ENCODE assay signal across 8 cellular contexts in the genomic region with DNA sequence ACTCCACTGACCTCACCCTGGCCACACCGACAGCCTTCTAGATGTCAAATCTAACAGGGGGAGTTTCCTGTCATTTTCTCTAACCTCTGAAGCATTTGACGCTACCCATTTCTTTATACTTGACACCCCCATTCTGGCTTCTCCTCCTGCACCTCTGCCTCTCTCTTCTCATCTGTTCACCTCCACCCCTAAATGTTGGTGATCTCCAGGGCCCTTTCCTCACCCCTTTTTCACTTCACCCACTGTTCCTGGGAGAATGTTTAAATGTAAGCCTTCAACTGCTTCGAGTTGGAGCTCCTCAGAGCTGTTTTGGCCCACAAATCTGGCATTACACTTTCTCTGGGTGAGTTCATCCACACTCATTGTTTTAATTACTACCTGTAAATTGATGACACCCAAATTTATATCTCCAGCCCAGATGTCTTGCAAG. TPM values are rescaled to one million over a fixed set of nuclear protein-coding genes. Genes with fewer than 3 reads are reported as not detected.
DNase-seq lines count a peak whose midpoint lies in the region; ATAC-seq and TF ChIP-seq lines count a peak whose summit lies in the region.

No MANE protein-coding gene starts in this region.

- H3K4me3 ChIP-seq in right atrium auricular region (peak overlapping the region; percentile 69 to 97), breast epithelium (peak overlapping the region; percentile 75 to 94 (median 90)), mesodermal cell (ENCODE audit: extremely low read depth, insufficient read depth, low read length, poor library complexity, severe bottlenecking) (peak overlapping the region; percentile 86), vagina (peak overlapping the region; percentile 89 to 90)

- TF ChIP-seq CTCF in right atrium auricular region (IDR thresholded peaks at IDR 0.05) (no peak), breast epithelium (IDR thresholded peaks at IDR 0.05) (no peak), vagina (IDR thresholded peaks at IDR 0.05) (no peak)

- intact Hi-C loops in left ventricle myocardium superior (cut with micrococcal nuclease), result no loop called here
- intact Hi-C loops in breast epithelium (cut with DNase I; ENCODE audit: low total_unique reads), result no loop called here
- intact Hi-C loops in vagina (cut with DNase I), result no loop called here

- TF ChIP-seq POLR2A in breast epithelium (IDR thresholded peaks at IDR 0.05), result no peak
- TF ChIP-seq POLR2A in vagina (IDR thresholded peaks at IDR 0.05), result no peak

- H3K27me3 ChIP-seq in right atrium auricular region (no peaks in the 10 kb centered on the region), breast epithelium (no peaks in the 10 kb centered on the region), vagina (no peaks in the 10 kb centered on the region)

- peaks cover 0 to 11% of the 10 kb centered on the region in 2 donors for H3K4me1 ChIP-seq in right atrium auricular region
- H3K4me1 ChIP-seq in breast epithelium, result no peaks in the 10 kb centered on the region
- no peaks in the 10 kb centered on the region for H3K4me1 ChIP-seq in mesodermal cell (ENCODE audit: control insufficient read depth, insufficient read depth, low read length, poor library complexity, severe bottlenecking)
- peaks cover 18% of the 10 kb centered on the region for H3K4me1 ChIP-seq in vagina

- no peaks in the 10 kb centered on the region for H3K9me3 ChIP-seq in right atrium auricular region
- H3K9me3 ChIP-seq in breast epithelium, result no peaks in the 10 kb centered on the region
- H3K9me3 ChIP-seq in mesodermal cell (ENCODE audit: control insufficient read depth, low read length), result no peaks in the 10 kb centered on the region
- H3K9me3 ChIP-seq in vagina, result no peaks in the 10 kb centered on the region

- H3K27ac ChIP-seq in right atrium auricular region (peak overlapping the region; percentile 92 to 95), breast epithelium (peak overlapping the region; percentile 95 to 98), mesodermal cell (ENCODE audit: low read depth, low read length, severe bottlenecking) (no peak overlapping the region), vagina (peak overlapping the region; percentile 97)

- no peak for DNase-seq in right atrium auricular region (ENCODE audit: low spot score)
- DNase-seq in left ventricle myocardium superior, result no peak
- DNase-seq in breast epithelium (ENCODE audit: low spot score in 2 of 2), result no peak
- no peak for DNase-seq in vagina (ENCODE audit: extremely low spot score in 2 of 2)
- no peak for DNase-seq in middle frontal gyrus (ENCODE audit: extremely low spot score, low spot score)
- no peak for DNase-seq in stimulated activated naive CD4-positive, alpha-beta T cell (lab: John Stamatoyannopoulos, UW)
- DNase-seq in A172 (ENCODE audit: low spot score), result no peak

- 19% methylated on average over 2 to 3 of the region's 3 CpGs for WGBS in mesodermal cell (ENCODE audit: insufficient coverage in 2 of 2), 2 experiments

- ATAC-seq in left ventricle myocardium superior, result no peak

- peaks cover 6% of the 10 kb centered on the region for H3K36me3 ChIP-seq in right atrium auricular region
- peaks cover under 1% of the 10 kb centered on the region for H3K36me3 ChIP-seq in breast epithelium
- H3K36me3 ChIP-seq in mesodermal cell (ENCODE audit: control insufficient read depth, insufficient read depth, low read length), result peaks cover 8% of the 10 kb centered on the region
- H3K36me3 ChIP-seq in vagina, result peaks cover 0 to 11% of the 10 kb centered on the region in 2 donors

RNA-seq across cellular contexts. Expression of a gene that starts 0.5 kb away (rescaled TPM):
- total RNA-seq in right atrium auricular region (10 to 100 TPM; 21.3 to 22.2 TPM), left ventricle myocardium superior (19.4 TPM), breast epithelium (10 to 100 TPM; 24.8 to 41.6 (median 34.4) TPM), vagina (43.5 TPM)
- polyA plus RNA-seq in mesodermal cell (2013, experiment 1 of 2), result 30.1 TPM
- polyA plus RNA-seq in mesodermal cell (2013, experiment 2 of 2), result 22.3 TPM
- 14.7 and 15.2 TPM in 2 replicates for total RNA-seq in A172 (2014; rRNA removed; shearing (Covaris generic))

RNA-seq across cellular contexts. Expression of a gene that starts 8.9 kb away (rescaled TPM):
- total RNA-seq in right atrium auricular region (10 to 100 TPM; 11.9 to 36.9 TPM), left ventricle myocardium superior (2.7 TPM), breast epithelium (10 to 100 TPM in 1 of 3 donors, 1 to 10 TPM in 1, under 1 TPM in 1; 0.32 to 18.7 (median 1.6) TPM), vagina (269 TPM)
- polyA plus RNA-seq in mesodermal cell (2013, experiment 1 of 2), result 2.8 TPM
- polyA plus RNA-seq in mesodermal cell (2013, experiment 2 of 2), result 1.3 TPM
- 0.64 and 3.3 TPM in 2 replicates for total RNA-seq in A172 (2014; rRNA removed; shearing (Covaris generic))

RNA-seq across cellular contexts. Expression of a gene that starts 27.7 kb away (rescaled TPM):
- total RNA-seq in right atrium auricular region, result 10 to 100 TPM; 10.1 to 13.7 TPM
- total RNA-seq in left ventricle myocardium superior, result 5.9 TPM
- 10 to 100 TPM; 21.9 to 45.7 (median 32.1) TPM for total RNA-seq in breast epithelium
- polyA plus RNA-seq in mesodermal cell (2013, experiment 1 of 2), result 25.6 TPM
- polyA plus RNA-seq in mesodermal cell (2013, experiment 2 of 2), result 23.2 TPM
- 84.2 TPM for total RNA-seq in vagina
- 15.1 and 27.8 TPM in 2 replicates for total RNA-seq in A172 (2014; rRNA removed; shearing (Covaris generic))

RNA-seq across cellular contexts. Expression of a gene that starts 27.8 kb away (rescaled TPM):
- total RNA-seq in right atrium auricular region (10 to 100 TPM; 13.9 to 15.5 TPM), left ventricle myocardium superior (25.5 TPM), breast epithelium (10 to 100 TPM; 18.4 to 21.0 (median 19.0) TPM), vagina (13.8 TPM)
- polyA plus RNA-seq in mesodermal cell (2013, experiment 1 of 2), result 16.8 TPM
- 15.7 TPM for polyA plus RNA-seq in mesodermal cell (2013, experiment 2 of 2)
- total RNA-seq in A172 (2014; rRNA removed; shearing (Covaris generic)), result 7.8 and 9.6 TPM in 2 replicates

RNA-seq across cellular contexts. Expression of a gene that starts 29.4 kb away (rescaled TPM):
- total RNA-seq in right atrium auricular region, result 10 to 100 TPM; 28.2 to 36.3 TPM
- 34.5 TPM for total RNA-seq in left ventricle myocardium superior
- 10 to 100 TPM; 53.1 to 71.9 (median 55.5) TPM for total RNA-seq in breast epithelium
- 38.6 TPM for polyA plus RNA-seq in mesodermal cell (2013, experiment 1 of 2)
- 38.9 TPM for polyA plus RNA-seq in mesodermal cell (2013, experiment 2 of 2)
- 64.1 TPM for total RNA-seq in vagina
- total RNA-seq in A172 (2014; rRNA removed; shearing (Covaris generic)), result 36.1 and 44.5 TPM in 2 replicates
